In genomic region chr19:36032251-36033104, GRCh38 we compare ENCODE assay signal across 8 cellular contexts. TPM values are rescaled to one million over a fixed set of nuclear protein-coding genes. Genes with fewer than 3 reads are reported as not detected.
A peak's percentile ranks its signal among the peaks of the same experiment; 100 is the strongest.
DNase-seq lines count a peak whose midpoint lies in the region; ATAC-seq and TF ChIP-seq lines count a peak whose summit lies in the region.

CLIP3 (minus strand) TSS chr19:36032873; CDS start chr19:36032357, 516 bp downstream.

- 11% methylated on average over 8 to 22 of the region's 51 CpGs for WGBS in esophagus squamous epithelium, 2 donors

- H3K27me3 ChIP-seq in CD8-positive, alpha-beta T cell (ENCODE audit: insufficient read depth, low read length) = no peaks in the 10 kb centered on the region
- H3K27me3 ChIP-seq in esophagus squamous epithelium = no peaks in the 10 kb centered on the region

- peak within 1 kb of the TSS; percentile 50 for H3K4me3 Mint-ChIP-seq in CD8-positive, alpha-beta T cell

- H3K27ac Mint-ChIP-seq in CD8-positive, alpha-beta T cell = no peak within 1 kb of the TSS

- peak; percentile 44 for ATAC-seq in CD8-positive, alpha-beta T cell
- peak; percentile 55 for ATAC-seq in mucosa of descending colon
- no peak for ATAC-seq in GM18519 (IDR thresholded peaks at IDR 0.05; ENCODE audit: low FRiP score, unreplicated experiment)

- H3K4me3 ChIP-seq in CD8-positive, alpha-beta T cell (ENCODE audit: low read depth, low read length) = no peak within 1 kb of the TSS
- H3K4me3 ChIP-seq in esophagus squamous epithelium = peak within 1 kb of the TSS; percentile 28 to 70 (median 56)
- no peak within 1 kb of the TSS for H3K4me3 ChIP-seq in mucosa of descending colon

- no peaks in the 10 kb centered on the region for H3K36me3 ChIP-seq in CD8-positive, alpha-beta T cell (ENCODE audit: insufficient read depth, low read length)
- peaks cover 0 to 29% (median 0%) of the 10 kb centered on the region in 3 donors for H3K36me3 ChIP-seq in esophagus squamous epithelium
- no peaks in the 10 kb centered on the region for H3K36me3 ChIP-seq in mucosa of descending colon (ENCODE audit: low read depth)

- H3K9me3 ChIP-seq in CD8-positive, alpha-beta T cell (ENCODE audit: low read length) = no peaks in the 10 kb centered on the region
- H3K9me3 ChIP-seq in esophagus squamous epithelium = no peaks in the 10 kb centered on the region
- no peaks in the 10 kb centered on the region for H3K9me3 ChIP-seq in mucosa of descending colon

- CTCF ChIA-PET in CD8-positive, alpha-beta T cell (lab: Charles Lee) = no interaction called here

- peaks cover 2% of the 10 kb centered on the region for H3K27me3 Mint-ChIP-seq in CD8-positive, alpha-beta T cell (ENCODE audit: low read depth)

- DNase-seq in CD8-positive, alpha-beta T cell = peak in 6 of 7 experiments; percentile 31 to 69 (median 44)
- DNase-seq in NCI-H128 (lab: John Stamatoyannopoulos, UW; ENCODE audit: unreplicated experiment) = peak; percentile 79
- DNase-seq in activated T-cell treated with anti-CD3 and anti-CD28 coated beads for 1 hour (ENCODE audit: low read depth) = peak; percentile 38
- no peak for DNase-seq in esophagus squamous epithelium (lab: John Stamatoyannopoulos, UW)
- DNase-seq in mucosa of descending colon = peak in 2 of 3 donors; percentile 56 to 59
- DNase-seq in stimulated activated CD8-positive, alpha-beta memory T cell treated with anti-CD3 and anti-CD28 coated beads, Interleukin-7, amount 100 ng/mL, for 24 hours (ENCODE audit: low read depth) = peak; percentile 27
- no peak for DNase-seq in T-helper 9 cell

- H3K36me3 Mint-ChIP-seq in CD8-positive, alpha-beta T cell = peaks cover 28% of the 10 kb centered on the region

- POLR2A ChIA-PET in CD8-positive, alpha-beta T cell (lab: Charles Lee) = no interaction called here

- intact Hi-C loops in CD8-positive, alpha-beta T cell (cut with DNase I, micrococcal nuclease) = no loop called here
- intact Hi-C loops in esophagus squamous epithelium (cut with DNase I) = no loop called here
- intact Hi-C loops in mucosa of descending colon (cut with DNase I, micrococcal nuclease) = no loop called here

- peaks cover 27% of the 10 kb centered on the region for H3K4me1 Mint-ChIP-seq in CD8-positive, alpha-beta T cell (ENCODE audit: low read depth)

- H3K27ac ChIP-seq in CD8-positive, alpha-beta T cell (ENCODE audit: low read depth, low read length) = no peak within 1 kb of the TSS
- H3K27ac ChIP-seq in esophagus squamous epithelium = peak within 1 kb of the TSS; percentile 45 to 84 (median 78)

- peaks cover 8% of the 10 kb centered on the region for H3K4me1 ChIP-seq in CD8-positive, alpha-beta T cell (ENCODE audit: insufficient read depth, low read length)
- peaks cover 0 to 17% (median 12%) of the 10 kb centered on the region in 3 donors for H3K4me1 ChIP-seq in esophagus squamous epithelium
- no peaks in the 10 kb centered on the region for H3K4me1 ChIP-seq in mucosa of descending colon (ENCODE audit: low read depth)

- no peak for TF ChIP-seq CTCF in CD8-positive, alpha-beta T cell (IDR thresholded peaks at IDR 0.05)
- TF ChIP-seq CTCF in esophagus squamous epithelium (IDR thresholded peaks at IDR 0.05) = peak in 1 of 6 experiments; percentile 7
- TF ChIP-seq CTCF in mucosa of descending colon (IDR thresholded peaks at IDR 0.05) = no peak

- TF ChIP-seq POLR2A in esophagus squamous epithelium (IDR thresholded peaks at IDR 0.05) = no peak

- H3K9me3 Mint-ChIP-seq in CD8-positive, alpha-beta T cell = no peaks in the 10 kb centered on the region

RNA-seq across cellular contexts. Expression of gene CLIP3, which starts in this region (rescaled TPM):
- under 1 TPM; 0.75 to 0.98 TPM for total RNA-seq in CD8-positive, alpha-beta T cell
- total RNA-seq in esophagus squamous epithelium (10 to 100 TPM in 1 of 4 donors, 1 to 10 TPM in 2, under 1 TPM in 1; 0.80 to 15.3 (median 2.7) TPM), mucosa of descending colon (10 to 100 TPM in 1 of 3 donors, 1 to 10 TPM in 2; 4.6 to 68.9 (median 8.1) TPM)

Comparison
In these comparisons a context has a peak if more than half of its experiments do, and no peak if none do; other contexts are left out.
1. Peak in DNase-seq and ATAC-seq in CD8-positive, alpha-beta T cell; RNA of the gene not detected or under 1 TPM.
2. DNase-seq: peak in NCI-H128 (single experiment), activated T-cell treated with anti-CD3 and anti-CD28 coated beads for 1 hour (single experiment), mucosa of descending colon (2 of 3) and stimulated activated CD8-positive, alpha-beta memory T cell treated with anti-CD3 and anti-CD28 coated beads, Interleukin-7, amount 100 ng/mL, for 24 hours (single experiment); none in esophagus squamous epithelium (single experiment) and T-helper 9 cell (single experiment).
3. H3K4me3 ChIP-seq: peak in esophagus squamous epithelium (4 of 4); none in CD8-positive, alpha-beta T cell (single experiment) and mucosa of descending colon (single experiment).